Comparison of ENCODE assay signal across 6 cellular contexts in genomic region chr12:69368171-69368570, GRCh38. TPM values are rescaled to one million over a fixed set of nuclear protein-coding genes. Genes with fewer than 3 reads are reported as not detected.
"Had no signal": no experiment of that assay in that cellular context is flagged by ENCODE, and none has a peak within 500 bp of the region (broad histone marks: within the 10 kb centered on the region; RNA-seq: fewer than 3 reads in every experiment).

No MANE protein-coding gene starts in this region.

- H3K27ac Mint-ChIP-seq: GM23338, H9 had no signal

- H2AFZ ChIP-seq: GM23338 had no signal

- H3K4me2 ChIP-seq: GM23338 had no signal

- H3K4me1 Mint-ChIP-seq: GM23338, H9 had no signal

- H3K4me3 Mint-ChIP-seq: GM23338, H9 had no signal

- H3K4me3 ChIP-seq: GM23338, K562 had no signal

- ATAC-seq: GM23338, K562 had no signal

- DNase-seq: H9, HCEC 1CT, IMR-90 had no signal

RNA-seq across cellular contexts. Expression of gene LYZ, which starts 20.0 kb away (rescaled TPM):
- total RNA-seq: GM23338, H1, H9, IMR-90 had no signal
- polyA plus RNA-seq: GM23338, H1, IMR-90 had no signal
